In genomic region chr5:2603176-2603575, GRCh38 we compare ENCODE assay signal across 6 cellular contexts.
"Had no signal": no experiment of that assay in that cellular context is flagged by ENCODE, and none has a peak within 500 bp of the region (broad histone marks: within the 10 kb centered on the region; RNA-seq: fewer than 3 reads in every experiment).

No MANE protein-coding gene starts in this region.

- H3K9me3 Mint-ChIP-seq: GM23338, H9 had no signal

- H3K27me3 Mint-ChIP-seq: IgD-negative memory B cell had no signal

- DNase-seq: H9, HCEC 1CT, KBM-7 had no signal

- H3K4me3 ChIP-seq: GM23338 had no signal

- H3K36me3 Mint-ChIP-seq: IgD-negative memory B cell had no signal

- ATAC-seq: GM23338, HepG2 had no signal

- H2AFZ ChIP-seq: GM23338 had no signal

- H3K4me2 ChIP-seq: GM23338 had no signal

- H3K4me1 Mint-ChIP-seq: IgD-negative memory B cell had no signal

- H3K27ac Mint-ChIP-seq: GM23338, H9, IgD-negative memory B cell had no signal

- H3K4me3 Mint-ChIP-seq: GM23338, H9, IgD-negative memory B cell had no signal
